In the genomic region with DNA sequence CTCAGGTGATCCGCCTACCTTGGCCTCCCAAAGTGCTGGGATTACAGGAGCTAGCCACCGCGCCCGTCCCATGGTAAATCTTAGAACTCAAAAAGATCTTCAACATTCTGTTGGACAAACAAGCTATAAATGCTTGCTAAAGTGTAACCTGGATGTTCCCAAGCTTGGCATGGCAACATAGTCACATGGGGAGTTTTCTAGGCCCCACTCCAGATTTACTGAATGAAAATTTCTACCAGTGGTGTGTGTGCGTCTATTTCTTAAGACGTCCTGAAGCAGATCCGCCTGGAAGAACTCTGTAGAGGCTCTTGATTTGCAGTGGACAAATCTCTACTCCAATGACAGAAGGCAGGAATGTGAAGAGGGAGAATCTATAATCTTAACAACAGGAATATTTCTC, we compare ENCODE assay signal across 12 cellular contexts. TPM values are rescaled to one million over a fixed set of nuclear protein-coding genes. Genes with fewer than 3 reads are reported as not detected.
DNase-seq lines count a peak whose midpoint lies in the region; ATAC-seq and TF ChIP-seq lines count a peak whose summit lies in the region.
"Had no signal": no experiment of that assay in that cellular context is flagged by ENCODE, and none has a peak within 500 bp of the region (broad histone marks: within the 10 kb centered on the region; RNA-seq: fewer than 3 reads in every experiment).

No MANE protein-coding gene starts in this region.

- no peak overlapping the region for H3K4me3 ChIP-seq in LNCaP clone FGC (ENCODE audit: low read depth, low read length)
- no peak overlapping the region for H3K4me3 ChIP-seq in gastrocnemius medialis

- no peaks in the 10 kb centered on the region for H3K27me3 ChIP-seq in gastrocnemius medialis

- H3K27ac ChIP-seq in gastrocnemius medialis = peak overlapping the region in 1 of 4 donors; percentile 46

- no peaks in the 10 kb centered on the region for H3K9me3 ChIP-seq in gastrocnemius medialis
- H3K9me3 ChIP-seq: Caco-2 had no signal

- in situ Hi-C loops in gastrocnemius medialis (cut with MboI; ENCODE audit: low sequenced_read_pairs in 4 of 4) = no loop called here

- peaks cover 0 to 8% of the 10 kb centered on the region in 2 donors for H3K4me1 ChIP-seq in gastrocnemius medialis
- H3K4me1 ChIP-seq: Caco-2 had no signal

- TF ChIP-seq POLR2A in gastrocnemius medialis (IDR thresholded peaks at IDR 0.05) = no peak

- DNase-seq in Ammon's horn (ENCODE audit: low spot score) (peak; percentile 35), LNCaP clone FGC (ENCODE audit: low read depth) (peak; percentile 90), hippocampal formation (lab: John Stamatoyannopoulos, UW) (peak; percentile 11 to 37), gastrocnemius medialis (peak in 1 of 2 donors; percentile 2), dedifferentiated amniotic fluid mesenchymal stem cell (ENCODE audit: extremely low spot score) (no peak), EL (no peak)
- DNase-seq: Caco-2; CD4-positive, CD25-positive, alpha-beta regulatory T cell; NCI-H187 treated with DMSO at 0.1 percent for 48 hours; NCI-H69; SIG-M5 had no signal

- intact Hi-C loops in gastrocnemius medialis (cut with DNase I; ENCODE audit: low total_unique reads) = no loop called here

- TF ChIP-seq CTCF in LNCaP clone FGC (IDR thresholded peaks at IDR 0.05; ENCODE audit: control insufficient read depth, extremely low read depth, insufficient read depth) (no peak), gastrocnemius medialis (IDR thresholded peaks at IDR 0.05 in 4 of 5, conservative IDR thresholded peaks at IDR 0.05 in 1 of 5) (no peak)

- H3K36me3 ChIP-seq in gastrocnemius medialis = peaks cover 0 to 8% of the 10 kb centered on the region in 2 donors

- ATAC-seq in gastrocnemius medialis (peak; percentile 85 to 90), HG02759 (IDR thresholded peaks at IDR 0.05; ENCODE audit: unreplicated experiment) (no peak)

RNA-seq across cellular contexts. Expression of a gene that starts 59.9 kb away (rescaled TPM):
- total RNA-seq in gastrocnemius medialis = 10 to 100 TPM; 16.2 to 25.8 (median 20.2) TPM

Comparison
In these comparisons a context has a peak if more than half of its experiments do, and no peak if none do; other contexts are left out.
1. DNase-seq: peak in Ammon's horn (single experiment), LNCaP clone FGC (single experiment) and hippocampal formation (2 of 2); none in dedifferentiated amniotic fluid mesenchymal stem cell (single experiment) and EL (single experiment).